Comparison of ENCODE assay signal across 18 cellular contexts in the genomic region with DNA sequence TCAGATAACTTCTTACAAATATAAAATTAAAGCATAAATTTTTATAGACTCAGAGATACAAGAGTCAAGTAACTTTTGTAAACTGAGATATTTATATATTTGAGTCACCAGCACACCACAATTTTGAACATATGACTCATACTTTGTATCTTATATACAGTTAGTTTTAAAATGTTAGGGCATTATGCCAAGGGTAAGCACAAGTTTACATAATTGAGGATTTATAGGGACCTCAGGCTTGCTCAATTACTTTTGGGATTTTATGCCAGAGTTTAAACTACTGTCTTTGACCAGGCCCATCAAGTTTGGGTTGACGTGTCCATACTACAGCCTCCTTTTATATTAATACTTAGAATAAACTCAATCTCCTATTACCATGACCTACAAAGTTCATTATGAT. TPM values are rescaled to one million over a fixed set of nuclear protein-coding genes. Genes with fewer than 3 reads are reported as not detected.
DNase-seq lines count a peak whose midpoint lies in the region; ATAC-seq and TF ChIP-seq lines count a peak whose summit lies in the region.
"Had no signal": no experiment of that assay in that cellular context is flagged by ENCODE, and none has a peak within 500 bp of the region (broad histone marks: within the 10 kb centered on the region; RNA-seq: fewer than 3 reads in every experiment).

No MANE protein-coding gene starts in this region.

- no peaks in the 10 kb centered on the region for H3K9me2 ChIP-seq in hepatocyte (replicated peaks; ENCODE audit: insufficient read depth)

- no peaks in the 10 kb centered on the region for H3K9me3 Mint-ChIP-seq in activated naive CD4-positive, alpha-beta T cell treated with anti-CD3 and anti-CD28 coated beads, Interleukin-2, amount 50 U/mL, for 72 hours

- H3K9me3 ChIP-seq in MG63 (peaks cover 20% of the 10 kb centered on the region), hepatocyte (ENCODE audit: low read depth) (no peaks in the 10 kb centered on the region)

- no peak for TF ChIP-seq CTCF in AG10803 (conservative IDR thresholded peaks at IDR 0.05; ENCODE audit: low read length)
- no peak for TF ChIP-seq CTCF in hepatocyte (IDR thresholded peaks at IDR 0.05; ENCODE audit: poor library complexity)

- 54% methylated on average over 1 of the region's 1 CpG for WGBS in hepatocyte (ENCODE audit: low lambda C conversion rate, missing lambda C conversion rate)

- no peak overlapping the region for H3K4me2 ChIP-seq in hepatocyte

- H3K4me3 ChIP-seq in AG10803 (ENCODE audit: low read length) (no peak overlapping the region), MG63 (no peak overlapping the region), hepatocyte (no peak overlapping the region)

- H3K27me3 ChIP-seq in MG63, result no peaks in the 10 kb centered on the region
- no peaks in the 10 kb centered on the region for H3K27me3 ChIP-seq in hepatocyte

- no peak for ATAC-seq in activated naive CD4-positive, alpha-beta T cell treated with anti-CD3 and anti-CD28 coated beads, Interleukin-2, amount 50 U/mL, for 72 hours

- DNase-seq in AG10803 (ENCODE audit: low read depth) (peak; percentile 61), MG63 (peak; percentile 33), brain pericyte (ENCODE audit: low read depth, low spot score) (peak; percentile 36), hepatocyte (ENCODE audit: low spot score) (no peak), NCI-H1694 (lab: John Stamatoyannopoulos, UW) (no peak), SIG-M5 treated with dmso at 0.1 percent for 504 hours (lab: John Stamatoyannopoulos, UW; ENCODE audit: unreplicated experiment) (no peak)
- no peak for DNase-seq in stimulated activated CD4-positive, alpha-beta T cell treated with anti-CD3 and anti-CD28 coated beads, Interleukin-12 subunit alpha, Interleukin-12 subunit beta, amount 100 ng/mL, for 4 hours
- no peak for DNase-seq in activated naive CD4-positive, alpha-beta T cell treated with anti-CD3 and anti-CD28 coated beads, Interleukin-2, amount 50 U/mL, for 72 hours (ENCODE audit: low spot score in 2 of 2)
- DNase-seq: activated CD4-positive, alpha-beta T cell treated with anti-CD3 and anti-CD28 coated beads for 1 hour; activated naive CD8-positive, alpha-beta T cell treated with anti-CD3 and anti-CD28 coated beads, Interleukin-2, amount 10 ng/mL, durations not matched to agents 7 days and 5 days; activated T-cell treated with anti-CD3 and anti-CD28 coated beads for 4 hours; NCI-H1417 treated with DMSO at 0.1 percent for 48 hours; stimulated activated CD4-positive, alpha-beta T cell treated with anti-CD3 and anti-CD28 coated beads, Interleukin-2, amount 100 ng/mL, for 48 hours; T-helper 1 cell; trophoblast cell had no signal

- H3K79me2 ChIP-seq in hepatocyte, result no peaks in the 10 kb centered on the region

- no peak overlapping the region for H2AFZ ChIP-seq in hepatocyte

- no peaks in the 10 kb centered on the region for H3K4me1 ChIP-seq in hepatocyte (ENCODE audit: insufficient read depth)

- H3K36me3 ChIP-seq in MG63 (no peaks in the 10 kb centered on the region), hepatocyte (replicated peaks; ENCODE audit: insufficient read depth, low read depth) (no peaks in the 10 kb centered on the region)

- no peak overlapping the region for H3K27ac Mint-ChIP-seq in activated naive CD4-positive, alpha-beta T cell treated with anti-CD3 and anti-CD28 coated beads, Interleukin-2, amount 50 U/mL, for 72 hours
- H3K27ac Mint-ChIP-seq: activated naive CD8-positive, alpha-beta T cell treated with anti-CD3 and anti-CD28 coated beads, Interleukin-2, amount 10 ng/mL, durations not matched to agents 7 days and 5 days had no signal

- peaks cover 0 to 8% of the 10 kb centered on the region in 2 donors for H3K36me3 Mint-ChIP-seq in activated naive CD4-positive, alpha-beta T cell treated with anti-CD3 and anti-CD28 coated beads, Interleukin-2, amount 50 U/mL, for 72 hours
- H3K36me3 Mint-ChIP-seq: activated naive CD8-positive, alpha-beta T cell treated with anti-CD3 and anti-CD28 coated beads, Interleukin-2, amount 10 ng/mL, durations not matched to agents 7 days and 5 days had no signal

- no peaks in the 10 kb centered on the region for H4K20me1 ChIP-seq in hepatocyte (ENCODE audit: insufficient read depth, poor library complexity, severe bottlenecking)

- peak overlapping the region; percentile 28 for H3K27ac ChIP-seq in hepatocyte

RNA-seq across cellular contexts. Expression of a gene that starts 7.4 kb away (rescaled TPM):
- total RNA-seq in MG63 (2014; rRNA removed; shearing (Covaris generic); ENCODE audit: low replicate concordance), result 7.1 and 9.2 TPM in 2 replicates
- 13.0 and 18.9 TPM in 2 replicates for total RNA-seq in hepatocyte
- polyA plus RNA-seq in hepatocyte, result 7.3 and 11.2 TPM in 2 replicates
- total RNA-seq in activated naive CD4-positive, alpha-beta T cell treated with anti-CD3 and anti-CD28 coated beads, Interleukin-2, amount 50 U/mL, for 72 hours, result not detected
- total RNA-seq: activated naive CD8-positive, alpha-beta T cell treated with anti-CD3 and anti-CD28 coated beads, Interleukin-2, amount 10 ng/mL, durations not matched to agents 7 days and 5 days; dermis microvascular lymphatic vessel endothelial cell; kidney epithelial cell; OCI-LY7 had no signal

Comparison
In these comparisons a context has a peak if more than half of its experiments do, and no peak if none do; other contexts are left out.
1. DNase-seq: peak in AG10803 (single experiment), MG63 (single experiment) and brain pericyte (single experiment); none in hepatocyte (single experiment), NCI-H1694 (single experiment), stimulated activated CD4-positive, alpha-beta T cell treated with anti-CD3 and anti-CD28 coated beads, Interleukin-12 subunit alpha, Interleukin-12 subunit beta, amount 100 ng/mL, for 4 hours (single experiment), SIG-M5 treated with dmso at 0.1 percent for 504 hours (single experiment) and activated naive CD4-positive, alpha-beta T cell treated with anti-CD3 and anti-CD28 coated beads, Interleukin-2, amount 50 U/mL, for 72 hours (0 of 2).